9 cellular contexts compared by ENCODE assay signal in the genomic region with DNA sequence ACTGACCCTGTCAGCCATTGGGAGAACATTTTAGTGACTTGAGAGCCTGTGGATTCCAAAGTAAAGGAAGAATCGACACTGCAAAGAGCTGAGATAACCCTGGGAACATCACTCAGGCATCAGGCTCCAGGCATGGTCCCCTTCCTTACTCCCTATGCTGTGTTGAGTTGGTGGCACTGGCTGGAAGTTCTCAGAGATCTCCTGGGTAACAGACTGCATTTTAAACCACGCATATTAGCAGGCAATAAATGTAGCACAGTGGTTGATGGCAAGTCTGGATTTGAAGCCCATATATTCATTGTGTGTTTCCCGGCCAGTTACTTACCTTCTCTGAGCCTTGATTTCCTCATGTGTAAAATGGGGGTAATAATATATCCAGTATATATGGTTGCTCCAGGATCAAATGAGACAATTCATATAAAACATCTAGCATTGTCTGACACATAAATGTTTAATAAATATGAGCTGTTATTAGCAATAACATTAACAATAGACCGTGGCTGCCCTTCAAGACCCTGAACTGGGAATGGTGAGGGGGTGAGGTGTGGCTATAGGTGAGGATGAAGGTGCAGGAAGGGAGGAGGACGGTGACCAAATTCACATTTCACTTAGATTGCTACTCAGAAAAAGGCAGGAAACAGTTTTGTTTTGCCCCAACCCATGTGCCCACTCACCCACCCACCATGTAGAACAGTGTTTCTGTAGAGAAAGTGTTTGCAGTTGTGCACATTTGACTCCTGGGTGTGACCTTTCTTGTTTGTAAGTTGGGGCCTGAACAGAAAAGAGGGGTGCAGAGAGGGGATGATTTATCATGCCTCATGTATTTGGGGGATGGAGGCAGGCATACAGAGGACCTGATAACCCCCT. TPM values are rescaled to one million over a fixed set of nuclear protein-coding genes. Genes with fewer than 3 reads are reported as not detected.
A peak's percentile ranks its signal among the peaks of the same experiment; 100 is the strongest.
DNase-seq lines count a peak whose midpoint lies in the region; ATAC-seq and TF ChIP-seq lines count a peak whose summit lies in the region.
"Had no signal": no experiment of that assay in that cellular context is flagged by ENCODE, and none has a peak within 500 bp of the region (broad histone marks: within the 10 kb centered on the region; RNA-seq: fewer than 3 reads in every experiment).

No MANE protein-coding gene starts in this region.

- H3K36me3 Mint-ChIP-seq in natural killer cell treated with Interleukin-12 subunit alpha and Interleukin-12 subunit beta and Interleukin-15 and Interleukin-18, amount 100 ng/mL, for 72 hours, result no peaks in the 10 kb centered on the region

- H3K4me2 ChIP-seq in OCI-LY3 (ENCODE audit: low read length), result peak overlapping the region; percentile 93

- no peaks in the 10 kb centered on the region for H3K27me3 Mint-ChIP-seq in natural killer cell treated with Interleukin-12 subunit alpha and Interleukin-12 subunit beta and Interleukin-15 and Interleukin-18, amount 100 ng/mL, for 72 hours

- H3K27me3 ChIP-seq in OCI-LY3 (ENCODE audit: low read depth, low read length) (no peaks in the 10 kb centered on the region), colonic mucosa (no peaks in the 10 kb centered on the region)

- H3K36me3 ChIP-seq in OCI-LY3 (replicated peaks; ENCODE audit: low read depth, low read length), result peaks cover 7% of the 10 kb centered on the region
- H3K36me3 ChIP-seq in colonic mucosa, result no peaks in the 10 kb centered on the region

- H3K9ac ChIP-seq in OCI-LY3 (ENCODE audit: low read length), result peak overlapping the region; percentile 81; the same call in 1 of the 2 replicates
- peak overlapping the region; percentile 54 to 85 for H3K9ac ChIP-seq in colonic mucosa (ENCODE audit: low read depth in 2 of 2, low read length in 2 of 2)
- H3K9ac ChIP-seq: KMS-11 had no signal

- H3K79me2 ChIP-seq in OCI-LY3 (ENCODE audit: low read length), result peaks cover 71% of the 10 kb centered on the region

- peak overlapping the region; percentile 97 for H3K4me3 Mint-ChIP-seq in natural killer cell treated with Interleukin-12 subunit alpha and Interleukin-12 subunit beta and Interleukin-15 and Interleukin-18, amount 100 ng/mL, for 72 hours

- H3K4me1 ChIP-seq in OCI-LY3 (ENCODE audit: low read length), result peaks cover 56% of the 10 kb centered on the region
- H3K4me1 ChIP-seq in colonic mucosa, result no peaks in the 10 kb centered on the region

- POLR2A ChIA-PET in GM10248 (lab: Yijun Ruan, JAX), result no interaction called here

- H3K27ac Mint-ChIP-seq in natural killer cell treated with Interleukin-12 subunit alpha and Interleukin-12 subunit beta and Interleukin-15 and Interleukin-18, amount 100 ng/mL, for 72 hours, result peak overlapping the region; percentile 49 to 70

- CTCF ChIA-PET in GM10248 (lab: Yijun Ruan, JAX), result interaction anchor here (1.1 to 10.9 kb wide), 5 partner anchors 17 to 201 kb away, joined by 3 to 64 read pairs (median 7); a partner anchor contains a TSS

- H3K27ac ChIP-seq in OCI-LY3 (ENCODE audit: low read length) (peak overlapping the region; percentile 43), colonic mucosa (no peak overlapping the region)
- H3K27ac ChIP-seq: KMS-11 had no signal

- TF ChIP-seq CTCF in OCI-LY3 (IDR thresholded peaks at IDR 0.05; ENCODE audit: low read depth, low read length), result no peak
- no peak for TF ChIP-seq CTCF in colonic mucosa (IDR thresholded peaks at IDR 0.05)
- TF ChIP-seq CTCF in GM10248 (IDR thresholded peaks at IDR 0.05; ENCODE audit: control extremely low read depth, extremely low read depth, low read depth, missing control alignments), result no peak

- DNase-seq in Ammon's horn (ENCODE audit: low spot score) (peak; percentile 55), colonic mucosa (no peak), NCI-H2081 treated with DMSO at 0.1 percent for 48 hours (lab: John Stamatoyannopoulos, UW) (no peak), GM10248 (ENCODE audit: extremely low spot score) (no peak), NCI-H82 treated with DMSO at 0.1 percent for 48 hours (lab: John Stamatoyannopoulos, UW; ENCODE audit: unreplicated experiment) (no peak), medulla oblongata (ENCODE audit: extremely low spot score) (no peak)
- peak; percentile 32 for DNase-seq in natural killer cell treated with Interleukin-12 subunit alpha and Interleukin-12 subunit beta and Interleukin-15 and Interleukin-18, amount 100 ng/mL, for 72 hours (ENCODE audit: low spot score)

- peaks cover 61% of the 10 kb centered on the region for H4K20me1 ChIP-seq in OCI-LY3 (ENCODE audit: insufficient read depth, low read length)

- no peak for ATAC-seq in natural killer cell treated with Interleukin-12 subunit alpha and Interleukin-12 subunit beta and Interleukin-15 and Interleukin-18, amount 100 ng/mL, for 72 hours

- H3K9me3 ChIP-seq in OCI-LY3 (ENCODE audit: insufficient read depth, low read length) (no peaks in the 10 kb centered on the region), colonic mucosa (no peaks in the 10 kb centered on the region)

- H3K9me3 Mint-ChIP-seq in natural killer cell treated with Interleukin-12 subunit alpha and Interleukin-12 subunit beta and Interleukin-15 and Interleukin-18, amount 100 ng/mL, for 72 hours, result no peaks in the 10 kb centered on the region

- peaks cover 74 to 80% of the 10 kb centered on the region in 2 donors for H3K4me1 Mint-ChIP-seq in natural killer cell treated with Interleukin-12 subunit alpha and Interleukin-12 subunit beta and Interleukin-15 and Interleukin-18, amount 100 ng/mL, for 72 hours (ENCODE audit: low read depth in 2 of 2)

- H3K4me3 ChIP-seq in OCI-LY3 (ENCODE audit: low read length), result peak overlapping the region; percentile 82
- peak overlapping the region; percentile 87 for H3K4me3 ChIP-seq in colonic mucosa

- intact Hi-C loops in colonic mucosa (cut with DNase I), result no loop called here

- no peak overlapping the region for H2AFZ ChIP-seq in OCI-LY3 (ENCODE audit: low read depth, low read length)

RNA-seq across cellular contexts. Expression of a gene that starts 2.1 kb away (rescaled TPM):
- 10 to 100 TPM; 57.3 to 67.4 TPM for total RNA-seq in colonic mucosa
- 100 to 1,000 TPM in 1 of 2 donors, 10 to 100 TPM in 1; 54.6 to 114 TPM for total RNA-seq in natural killer cell treated with Interleukin-12 subunit alpha and Interleukin-12 subunit beta and Interleukin-15 and Interleukin-18, amount 100 ng/mL, for 72 hours

Comparison
In these comparisons a context has a peak if more than half of its experiments do, and no peak if none do; other contexts are left out.
1. DNase-seq: peak in Ammon's horn (single experiment) and natural killer cell treated with Interleukin-12 subunit alpha and Interleukin-12 subunit beta and Interleukin-15 and Interleukin-18, amount 100 ng/mL, for 72 hours (single experiment); none in colonic mucosa (single experiment), NCI-H2081 treated with DMSO at 0.1 percent for 48 hours (single experiment), GM10248 (single experiment), NCI-H82 treated with DMSO at 0.1 percent for 48 hours (single experiment) and medulla oblongata (single experiment).